Comparison of ENCODE assay signal across 16 cellular contexts in genomic region chr1:221910222-221910621, GRCh38.
"Had no signal": no experiment of that assay in that cellular context is flagged by ENCODE, and none has a peak within 500 bp of the region (broad histone marks: within the 10 kb centered on the region; RNA-seq: fewer than 3 reads in every experiment).

No MANE protein-coding gene starts in this region.

- ATAC-seq: activated CD4-positive, alpha-beta T cell treated with anti-CD3 and anti-CD28 coated beads for 36 hours; activated CD8-positive, alpha-beta T cell treated with anti-CD3 and anti-CD28 coated beads for 36 hours; esophagus mucosa; left cardiac atrium; naive thymus-derived CD4-positive, alpha-beta T cell; right cardiac atrium; stimulated activated naive B cell treated with anti-CD40 and anti-IgM and Interleukin-4, amounts not matched to agents 10 μg/mL and 1 μg/mL and 100 μg/mL, for 72 hours had no signal

- H3K36me3 Mint-ChIP-seq: immature natural killer cell; stimulated activated naive B cell treated with anti-CD40 and anti-IgM and Interleukin-4, amounts not matched to agents 10 μg/mL and 1 μg/mL and 100 μg/mL, for 72 hours had no signal

- H3K9me3 Mint-ChIP-seq: activated CD8-positive, alpha-beta T cell treated with anti-CD3 and anti-CD28 coated beads for 36 hours; immature natural killer cell; naive thymus-derived CD4-positive, alpha-beta T cell; stimulated activated naive B cell treated with anti-CD40 and anti-IgM and Interleukin-4, amounts not matched to agents 10 μg/mL and 1 μg/mL and 100 μg/mL, for 72 hours had no signal

- H3K4me1 Mint-ChIP-seq: immature natural killer cell had no signal

- H3K27me3 ChIP-seq: dorsolateral prefrontal cortex, tibial nerve, vagina had no signal

- H3K27me3 Mint-ChIP-seq: stimulated activated naive B cell treated with anti-CD40 and anti-IgM and Interleukin-4, amounts not matched to agents 10 μg/mL and 1 μg/mL and 100 μg/mL, for 72 hours had no signal

- H3K4me1 ChIP-seq: vagina had no signal

- H3K27ac Mint-ChIP-seq: activated CD4-positive, alpha-beta T cell treated with anti-CD3 and anti-CD28 coated beads for 36 hours; activated CD8-positive, alpha-beta T cell treated with anti-CD3 and anti-CD28 coated beads for 36 hours; immature natural killer cell; naive thymus-derived CD4-positive, alpha-beta T cell; progenitor cell of endocrine pancreas; stimulated activated naive B cell treated with anti-CD40 and anti-IgM and Interleukin-4, amounts not matched to agents 10 μg/mL and 1 μg/mL and 100 μg/mL, for 72 hours had no signal

- H3K9me3 ChIP-seq: tibial nerve, vagina had no signal

- H3K27ac ChIP-seq: dorsolateral prefrontal cortex, tibial nerve, vagina, WERI-Rb-1 had no signal

- H3K36me3 ChIP-seq: tibial nerve, vagina, WERI-Rb-1 had no signal

- DNase-seq: activated CD4-positive, alpha-beta T cell treated with anti-CD3 and anti-CD28 coated beads for 36 hours; activated CD8-positive, alpha-beta memory T cell treated with anti-CD3 and anti-CD28 coated beads, Interleukin-2, amount 50 U/mL, for 4 hours; activated CD8-positive, alpha-beta T cell treated with anti-CD3 and anti-CD28 coated beads for 36 hours; activated naive CD4-positive, alpha-beta T cell; dorsolateral prefrontal cortex; immature natural killer cell; left cardiac atrium; naive thymus-derived CD4-positive, alpha-beta T cell; right cardiac atrium; stimulated activated naive B cell treated with anti-CD40 and anti-IgM and Interleukin-4, amounts not matched to agents 10 μg/mL and 1 μg/mL and 100 μg/mL, for 72 hours; WERI-Rb-1 had no signal

- H3K4me3 ChIP-seq: dorsolateral prefrontal cortex, lung, tibial nerve, vagina had no signal

- H3K4me3 Mint-ChIP-seq: activated CD4-positive, alpha-beta T cell treated with anti-CD3 and anti-CD28 coated beads for 36 hours; activated CD8-positive, alpha-beta T cell treated with anti-CD3 and anti-CD28 coated beads for 36 hours; naive thymus-derived CD4-positive, alpha-beta T cell; stimulated activated naive B cell treated with anti-CD40 and anti-IgM and Interleukin-4, amounts not matched to agents 10 μg/mL and 1 μg/mL and 100 μg/mL, for 72 hours had no signal
